Comparison of ENCODE assay signal across 10 cellular contexts in genomic region chr2:47534179-47534919, GRCh38. TPM values are rescaled to one million over a fixed set of nuclear protein-coding genes. Genes with fewer than 3 reads are reported as not detected.
A peak's percentile ranks its signal among the peaks of the same experiment; 100 is the strongest.
DNase-seq lines count a peak whose midpoint lies in the region; ATAC-seq, FAIRE-seq and TF ChIP-seq lines count a peak whose summit lies in the region.
"Had no signal": no experiment of that assay in that cellular context is flagged by ENCODE, and none has a peak within 500 bp of the region (broad histone marks: within the 10 kb centered on the region; RNA-seq: fewer than 3 reads in every experiment).

No MANE protein-coding gene starts in this region.

- no peak overlapping the region for H2BK15ac ChIP-seq in neuronal stem cell (ENCODE audit: low read length)

- no CpG with 5 or more reads among the region's 16 CpGs for WGBS in neuronal stem cell (ENCODE audit: extremely low coverage in 2 of 2, insufficient read length in 2 of 2, insufficient replicate concordance in 1 of 2), 2 donors

- no peak overlapping the region for H3K9ac ChIP-seq in neuronal stem cell (ENCODE audit: low read depth, low read length, poor library complexity)

- intact Hi-C loops in left ventricle myocardium inferior (cut with micrococcal nuclease), result no loop called here

- H3K27me3 ChIP-seq in bronchial epithelial cell (ENCODE audit: control insufficient read depth, insufficient read depth, low read length), result no peaks in the 10 kb centered on the region
- H3K27me3 ChIP-seq in neuronal stem cell (ENCODE audit: control insufficient read depth in 3 of 3, insufficient read depth in 3 of 3, low read depth in 1 of 3, low read length in 3 of 3), result no peaks in the 10 kb centered on the region
- no peaks in the 10 kb centered on the region for H3K27me3 ChIP-seq in left ventricle myocardium inferior (ENCODE audit: low read depth)
- H3K27me3 ChIP-seq: Peyer's patch had no signal

- ATAC-seq in HG03342 (IDR thresholded peaks at IDR 0.05; ENCODE audit: unreplicated experiment), result no peak

- H3K36me3 ChIP-seq in bronchial epithelial cell (ENCODE audit: control insufficient read depth, insufficient read depth, low read length) (no peaks in the 10 kb centered on the region), neuronal stem cell (replicated peaks in 1 of 2; ENCODE audit: control insufficient read depth in 2 of 2, insufficient read depth in 2 of 2, low read length in 2 of 2) (peaks cover 0 to 22% of the 10 kb centered on the region in 2 donors), left ventricle myocardium inferior (no peaks in the 10 kb centered on the region)
- H3K36me3 ChIP-seq: Peyer's patch had no signal

- H2AFZ ChIP-seq in neuronal stem cell (ENCODE audit: low read length), result no peak overlapping the region

- H3K4me3 ChIP-seq in bronchial epithelial cell (ENCODE audit: low read depth, low read length) (no peak overlapping the region), neuronal stem cell (ENCODE audit: low read length in 2 of 2) (no peak overlapping the region), left ventricle myocardium inferior (no peak overlapping the region)
- H3K4me3 ChIP-seq: Peyer's patch had no signal

- no peak overlapping the region for H2BK5ac ChIP-seq in neuronal stem cell (ENCODE audit: low read length)

- no peak overlapping the region for H2AK5ac ChIP-seq in neuronal stem cell (ENCODE audit: low read depth, low read length)

- H4K91ac ChIP-seq in neuronal stem cell (ENCODE audit: low read depth, low read length, poor library complexity), result no peak overlapping the region

- no peak overlapping the region for H3K14ac ChIP-seq in neuronal stem cell (ENCODE audit: low read length)

- no peak for FAIRE-seq in bronchial epithelial cell (lab: Jason Lieb, UNC)
- FAIRE-seq: A204.1 had no signal

- no peak overlapping the region for H2BK120ac ChIP-seq in neuronal stem cell (ENCODE audit: low read depth, low read length)

- H3K27ac ChIP-seq in neuronal stem cell (replicated peaks; ENCODE audit: low read length) (no peak overlapping the region), left ventricle myocardium inferior (replicated peaks) (no peak overlapping the region)
- H3K27ac ChIP-seq: Peyer's patch had no signal

- no peak overlapping the region for H3K18ac ChIP-seq in neuronal stem cell (ENCODE audit: low read length)

- H2BK12ac ChIP-seq in neuronal stem cell (ENCODE audit: low read length), result peak overlapping the region; percentile 64

- TF ChIP-seq CTCF in bronchial epithelial cell (IDR thresholded peaks at IDR 0.05; ENCODE audit: insufficient read depth, low read length, severe bottlenecking) (no peak), left ventricle myocardium inferior (IDR thresholded peaks at IDR 0.05; ENCODE audit: borderline replicate concordance) (no peak)

- H3K23ac ChIP-seq in neuronal stem cell (ENCODE audit: low read depth, low read length, poor library complexity), result no peak overlapping the region

- no peak overlapping the region for H4K8ac ChIP-seq in neuronal stem cell (ENCODE audit: low read depth, low read length)

- H3K9me3 ChIP-seq in neuronal stem cell (replicated peaks in 1 of 2; ENCODE audit: control insufficient read depth in 2 of 2, insufficient read depth in 1 of 2, low read depth in 1 of 2, low read length in 2 of 2), result no peaks in the 10 kb centered on the region
- no peaks in the 10 kb centered on the region for H3K9me3 ChIP-seq in left ventricle myocardium inferior (replicated peaks)
- H3K9me3 ChIP-seq: Peyer's patch had no signal

- H3K4me2 ChIP-seq in neuronal stem cell (ENCODE audit: insufficient read depth, low read length, poor library complexity, severe bottlenecking), result no peak overlapping the region

- no peaks in the 10 kb centered on the region for H3K79me1 ChIP-seq in neuronal stem cell (ENCODE audit: low read depth, low read length)

- H3K4me1 ChIP-seq in neuronal stem cell (ENCODE audit: control insufficient read depth in 2 of 2, insufficient read depth in 1 of 2, low read depth in 1 of 2, low read length in 2 of 2) (peaks cover 7 to 18% of the 10 kb centered on the region in 2 donors), left ventricle myocardium inferior (peaks cover 25% of the 10 kb centered on the region)
- H3K4me1 ChIP-seq: Peyer's patch had no signal

- no peak overlapping the region for H3K4ac ChIP-seq in neuronal stem cell (ENCODE audit: low read length)

- DNase-seq in DMS53 (lab: John Stamatoyannopoulos, UW), result peak; percentile 40
- DNase-seq in DMS53 treated with DMSO at 0.1 percent for 48 hours (lab: John Stamatoyannopoulos, UW; ENCODE audit: unreplicated experiment), result no peak
- DNase-seq in NCI-H1436 (lab: John Stamatoyannopoulos, UW), result peak; percentile 61
- peak; percentile 63 for DNase-seq in bronchial epithelial cell (ENCODE audit: low read depth)
- peak; percentile 27 for DNase-seq in neuronal stem cell (ENCODE audit: low spot score)
- DNase-seq in left ventricle myocardium inferior, result no peak
- DNase-seq in DMS114 treated with DMSO at 0.1 percent for 48 hours (lab: John Stamatoyannopoulos, UW; ENCODE audit: unreplicated experiment), result no peak
- DNase-seq: Peyer's patch had no signal

RNA-seq across cellular contexts. Expression of gene KCNK12, which starts 36.4 kb away (rescaled TPM):
- total RNA-seq in bronchial epithelial cell, result under 0.01 TPM in 2 replicates
- 7.9 TPM for polyA plus RNA-seq in neuronal stem cell (2013, experiment 1 of 2)
- polyA plus RNA-seq in neuronal stem cell (2013, experiment 2 of 2), result 7.8 TPM
- total RNA-seq in left ventricle myocardium inferior, result 0.16 TPM
- total RNA-seq: Peyer's patch had no signal

Comparison
In these comparisons a context has a peak if more than half of its experiments do, and no peak if none do; other contexts are left out.
1. DNase-seq: peak in DMS53 (single experiment), NCI-H1436 (single experiment), bronchial epithelial cell (single experiment) and neuronal stem cell (single experiment); none in DMS53 treated with DMSO at 0.1 percent for 48 hours (single experiment), left ventricle myocardium inferior (single experiment) and DMS114 treated with DMSO at 0.1 percent for 48 hours (single experiment).